ENCODE assay signal across 11 cellular contexts in the genomic region with DNA sequence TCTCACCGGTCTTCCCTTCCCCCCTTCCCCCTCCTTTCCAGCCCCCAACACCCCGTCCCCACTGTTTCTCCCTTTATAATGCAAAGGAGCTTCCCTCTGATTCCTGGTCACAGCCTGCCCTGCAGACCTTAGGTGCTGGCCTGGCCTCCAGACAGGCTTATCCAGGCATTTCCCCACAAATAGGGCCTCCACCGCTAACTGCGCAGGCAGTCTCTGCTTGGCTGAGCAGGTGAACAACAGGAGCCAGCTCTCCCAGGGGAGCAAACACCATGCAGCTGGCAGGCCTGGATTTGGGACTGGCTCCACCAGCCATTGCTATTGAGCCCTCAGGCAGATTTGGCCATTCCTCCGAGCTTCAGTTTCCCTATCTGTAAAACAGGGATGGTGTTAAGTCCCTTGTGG. TPM values are rescaled to one million over a fixed set of nuclear protein-coding genes. Genes with fewer than 3 reads are reported as not detected.
DNase-seq lines count a peak whose midpoint lies in the region; ATAC-seq, FAIRE-seq and TF ChIP-seq lines count a peak whose summit lies in the region.
"Had no signal": no experiment of that assay in that cellular context is flagged by ENCODE, and none has a peak within 500 bp of the region (broad histone marks: within the 10 kb centered on the region; RNA-seq: fewer than 3 reads in every experiment).

No MANE protein-coding gene starts in this region.

- peaks cover 6% of the 10 kb centered on the region for H3K27me3 Mint-ChIP-seq in endothelial cell (ENCODE audit: unreplicated experiment)

- peak overlapping the region; percentile 86 for H3K27ac Mint-ChIP-seq in endothelial cell (ENCODE audit: unreplicated experiment)
- H3K27ac Mint-ChIP-seq: activated CD4-positive, alpha-beta T cell treated with anti-CD3 and anti-CD28 coated beads, Interleukin-2, amount 10 ng/mL, durations not matched to agents 24 days and 14 days; stimulated activated naive CD8-positive, alpha-beta T cell treated with anti-CD3 and anti-CD28 coated beads, Interleukin-15, Interleukin-2, amounts not matched to agents 100 ng/mL and 50 ng/mL, for 24 hours had no signal

- intact Hi-C loops in gastrocnemius medialis (cut with DNase I; ENCODE audit: low total_unique reads): no loop called here

- in situ Hi-C loops in gastrocnemius medialis (cut with MboI; ENCODE audit: low sequenced_read_pairs in 4 of 4): no loop called here

- DNase-seq in NCI-H2029 (lab: John Stamatoyannopoulos, UW): peak; percentile 64
- DNase-seq in NCI-H2029 treated with DMSO at 0.1 percent for 48 hours (lab: John Stamatoyannopoulos, UW): no peak
- peak; percentile 46 for DNase-seq in NCI-H1105 treated with DMSO at 0.1 percent for 48 hours (lab: John Stamatoyannopoulos, UW)
- DNase-seq in endothelial cell (ENCODE audit: low spot score): no peak
- DNase-seq in gastrocnemius medialis: no peak
- no peak for DNase-seq in NCI-H446 (lab: John Stamatoyannopoulos, UW)
- DNase-seq in H54 (ENCODE audit: insufficient read length, low spot score): no peak
- no peak for DNase-seq in Kasumi-1 (lab: John Stamatoyannopoulos, UW)
- DNase-seq: activated CD4-positive, alpha-beta T cell treated with anti-CD3 and anti-CD28 coated beads, Interleukin-2, amount 10 ng/mL, durations not matched to agents 24 days and 14 days had no signal

- no peak for TF ChIP-seq CTCF in endothelial cell (IDR thresholded peaks at IDR 0.05; ENCODE audit: unreplicated experiment)
- no peak for TF ChIP-seq CTCF in gastrocnemius medialis (IDR thresholded peaks at IDR 0.05 in 4 of 5, conservative IDR thresholded peaks at IDR 0.05 in 1 of 5)

- no peak for TF ChIP-seq POLR2A in gastrocnemius medialis (IDR thresholded peaks at IDR 0.05)
- TF ChIP-seq POLR2A in H54 (IDR thresholded peaks at IDR 0.05; ENCODE audit: low read depth, low read length): no peak

- peak overlapping the region; percentile 74 to 82 (median 78) for H3K27ac ChIP-seq in gastrocnemius medialis
- H3K27ac ChIP-seq: A549 had no signal

- H3K9me3 Mint-ChIP-seq in endothelial cell (ENCODE audit: unreplicated experiment): no peaks in the 10 kb centered on the region
- H3K9me3 Mint-ChIP-seq: activated CD4-positive, alpha-beta T cell treated with anti-CD3 and anti-CD28 coated beads, Interleukin-2, amount 10 ng/mL, durations not matched to agents 24 days and 14 days; stimulated activated naive CD8-positive, alpha-beta T cell treated with anti-CD3 and anti-CD28 coated beads, Interleukin-15, Interleukin-2, amounts not matched to agents 100 ng/mL and 50 ng/mL, for 24 hours had no signal

- no peak for ATAC-seq in gastrocnemius medialis
- ATAC-seq: A549 had no signal

- H3K36me3 Mint-ChIP-seq in endothelial cell (ENCODE audit: low read depth, unreplicated experiment): no peaks in the 10 kb centered on the region

- peak overlapping the region; percentile 59 for H3K4me3 Mint-ChIP-seq in endothelial cell (ENCODE audit: unreplicated experiment)
- H3K4me3 Mint-ChIP-seq: activated CD4-positive, alpha-beta T cell treated with anti-CD3 and anti-CD28 coated beads, Interleukin-2, amount 10 ng/mL, durations not matched to agents 24 days and 14 days; stimulated activated naive CD8-positive, alpha-beta T cell treated with anti-CD3 and anti-CD28 coated beads, Interleukin-15, Interleukin-2, amounts not matched to agents 100 ng/mL and 50 ng/mL, for 24 hours had no signal

- peaks cover 0 to 32% of the 10 kb centered on the region in 2 donors for H3K4me1 ChIP-seq in gastrocnemius medialis
- H3K4me1 ChIP-seq: A549 had no signal

- no peak for FAIRE-seq in H54 (lab: Jason Lieb, UNC)
- FAIRE-seq: A549 had no signal

- H3K36me3 ChIP-seq in gastrocnemius medialis: no peaks in the 10 kb centered on the region

- no peak overlapping the region for H3K4me3 ChIP-seq in gastrocnemius medialis
- H3K4me3 ChIP-seq: A549 had no signal

- peaks cover 57% of the 10 kb centered on the region for H3K4me1 Mint-ChIP-seq in endothelial cell (ENCODE audit: unreplicated experiment)

- H3K27me3 ChIP-seq in gastrocnemius medialis: no peaks in the 10 kb centered on the region

- no peaks in the 10 kb centered on the region for H3K9me3 ChIP-seq in gastrocnemius medialis
- H3K9me3 ChIP-seq: A549 had no signal

RNA-seq across cellular contexts. Expression of gene SMIM41, which starts 46.0 kb away (rescaled TPM):
- total RNA-seq in endothelial cell (ENCODE audit: unreplicated experiment) (not detected), gastrocnemius medialis (not detected)

RNA-seq across cellular contexts. Expression of gene ATG101, which starts 55.7 kb away (rescaled TPM):
- total RNA-seq in endothelial cell (ENCODE audit: unreplicated experiment): 30.6 TPM
- total RNA-seq in gastrocnemius medialis: 10 to 100 TPM; 23.3 to 49.4 (median 37.3) TPM

Comparison
In these comparisons a context has a peak if more than half of its experiments do, and no peak if none do; other contexts are left out.
1. DNase-seq: peak in NCI-H2029 (single experiment) and NCI-H1105 treated with DMSO at 0.1 percent for 48 hours (single experiment); none in NCI-H2029 treated with DMSO at 0.1 percent for 48 hours (single experiment), endothelial cell (single experiment), gastrocnemius medialis (0 of 2), NCI-H446 (0 of 2), H54 (single experiment) and Kasumi-1 (0 of 2).